11 cellular contexts compared by ENCODE assay signal in the genomic region with DNA sequence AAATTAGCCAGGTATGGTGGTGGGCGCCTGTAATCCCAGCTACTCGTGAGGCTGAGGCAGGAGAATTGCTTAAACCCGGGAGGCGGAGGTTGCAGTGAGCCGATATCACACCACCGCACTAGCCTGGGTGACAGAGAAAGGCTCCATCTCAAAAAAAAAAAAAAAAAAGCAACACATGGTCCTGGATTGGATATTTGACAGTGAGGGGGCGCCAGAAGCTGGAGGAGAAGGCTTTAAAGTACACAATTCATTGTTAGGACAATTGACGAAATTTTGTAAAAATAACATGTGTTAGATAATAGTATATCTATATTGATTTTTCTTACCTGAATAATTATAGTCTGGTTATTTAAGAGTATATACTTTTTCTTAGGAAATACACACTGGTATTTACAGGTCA.
"Had no signal": no experiment of that assay in that cellular context is flagged by ENCODE, and none has a peak within 500 bp of the region (broad histone marks: within the 10 kb centered on the region; RNA-seq: fewer than 3 reads in every experiment).

No MANE protein-coding gene starts in this region.

- H3K27me3 ChIP-seq: testis had no signal

- FAIRE-seq: TTC549 had no signal

- H3K9me3 Mint-ChIP-seq: activated T-cell treated with anti-CD3 and anti-CD28 coated beads, Interleukin-2, amount 50 U/mL, for 72 hours; stimulated activated naive CD8-positive, alpha-beta T cell treated with anti-CD3 and anti-CD28 coated beads, Interleukin-15, Interleukin-2, amounts not matched to agents 100 ng/mL and 50 ng/mL, for 24 hours; T-helper 1 cell treated with Interleukin-12 subunit alpha and Interleukin-12 subunit beta and Interleukin-4 antibody, amounts not matched to agents 30 μg/mL and 1 μg/mL, for 36 hours had no signal

- H3K4me1 ChIP-seq: testis had no signal

- ATAC-seq: activated CD4-positive, CD25-positive, alpha-beta regulatory T cell treated with anti-CD3 and anti-CD28 coated beads, Interleukin-2, amount 50 U/mL, for 24 hours; activated T-cell treated with anti-CD3 and anti-CD28 coated beads, Interleukin-2, amount 50 U/mL, for 72 hours; effector memory CD8-positive, alpha-beta T cell had no signal

- H3K4me3 Mint-ChIP-seq: activated T-cell treated with anti-CD3 and anti-CD28 coated beads, Interleukin-2, amount 50 U/mL, for 72 hours; effector memory CD8-positive, alpha-beta T cell; stimulated activated naive CD8-positive, alpha-beta T cell treated with anti-CD3 and anti-CD28 coated beads, Interleukin-15, Interleukin-2, amounts not matched to agents 100 ng/mL and 50 ng/mL, for 24 hours; T-helper 1 cell treated with Interleukin-12 subunit alpha and Interleukin-12 subunit beta and Interleukin-4 antibody, amounts not matched to agents 30 μg/mL and 1 μg/mL, for 36 hours had no signal

- H3K27ac ChIP-seq: testis had no signal

- H3K27me3 Mint-ChIP-seq: stimulated activated naive CD8-positive, alpha-beta T cell treated with anti-CD3 and anti-CD28 coated beads, Interleukin-15, Interleukin-2, amounts not matched to agents 100 ng/mL and 50 ng/mL, for 24 hours had no signal

- H3K27ac Mint-ChIP-seq: activated T-cell treated with anti-CD3 and anti-CD28 coated beads, Interleukin-2, amount 50 U/mL, for 72 hours; effector memory CD8-positive, alpha-beta T cell; stimulated activated naive CD8-positive, alpha-beta T cell treated with anti-CD3 and anti-CD28 coated beads, Interleukin-15, Interleukin-2, amounts not matched to agents 100 ng/mL and 50 ng/mL, for 24 hours; T-helper 1 cell treated with Interleukin-12 subunit alpha and Interleukin-12 subunit beta and Interleukin-4 antibody, amounts not matched to agents 30 μg/mL and 1 μg/mL, for 36 hours had no signal

- H3K4me3 ChIP-seq: testis had no signal

- H3K9me3 ChIP-seq: testis had no signal

- DNase-seq: activated CD4-positive, alpha-beta T cell treated with anti-CD3 and anti-CD28 coated beads, Interleukin-2, amount 50 U/mL, for 48 hours; central memory CD4-positive, alpha-beta T cell; effector memory CD8-positive, alpha-beta T cell; hippocampal formation; stimulated activated CD4-positive, alpha-beta T cell treated with anti-CD3 and anti-CD28 coated beads, Interleukin-4, amount 100 ng/mL, for 24 hours; testis had no signal
